In the genomic region with DNA sequence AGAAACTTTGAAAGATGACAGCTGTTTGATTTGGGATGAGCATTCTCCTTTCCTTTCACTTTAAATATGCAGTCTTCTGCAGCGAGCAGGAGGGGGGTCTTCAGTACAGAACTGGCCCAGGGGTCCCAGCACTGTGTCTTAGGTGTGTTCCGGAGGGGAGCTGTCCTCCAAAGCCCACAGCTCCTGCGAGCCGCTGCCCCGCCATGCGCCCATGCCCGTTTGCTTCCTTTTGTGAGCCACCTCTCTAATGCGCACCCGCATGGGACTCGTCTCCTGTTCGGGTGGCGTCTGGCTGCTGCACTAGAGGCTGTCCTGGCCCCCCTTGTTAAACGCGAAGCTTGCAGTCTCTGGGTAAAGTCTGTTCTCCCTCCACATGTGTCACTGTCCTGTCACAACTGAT, we compare ENCODE assay signal across 35 cellular contexts. TPM values are rescaled to one million over a fixed set of nuclear protein-coding genes. Genes with fewer than 3 reads are reported as not detected.
"Had no signal": no experiment of that assay in that cellular context is flagged by ENCODE, and none has a peak within 500 bp of the region (broad histone marks: within the 10 kb centered on the region; RNA-seq: fewer than 3 reads in every experiment).

No MANE protein-coding gene starts in this region.

- H3K4me1 Mint-ChIP-seq: activated CD4-positive, alpha-beta memory T cell treated with anti-CD3 and anti-CD28 coated beads, Interleukin-2, amount 10 ng/mL, durations not matched to agents 7 days and 5 days; activated CD4-positive, alpha-beta T cell treated with anti-CD3 and anti-CD28 coated beads for 36 hours; activated CD4-positive, alpha-beta T cell treated with anti-CD3 and anti-CD28 coated beads, Interleukin-2, amount 10 ng/mL, durations not matched to agents 7 days and 5 days; activated naive CD4-positive, alpha-beta T cell treated with anti-CD3 and anti-CD28 coated beads, Interleukin-2, amount 10 ng/mL, durations not matched to agents 7 days and 5 days; activated naive CD4-positive, alpha-beta T cell treated with anti-CD3 and anti-CD28 coated beads, Interleukin-2, amount 50 U/mL, for 24 hours; activated naive CD8-positive, alpha-beta T cell treated with anti-CD3 and anti-CD28 coated beads, Interleukin-2, amount 10 ng/mL, durations not matched to agents 7 days and 5 days; activated naive CD8-positive, alpha-beta T cell treated with anti-CD3 and anti-CD28 coated beads, Interleukin-2, amount 50 U/mL, for 24 hours; central memory CD8-positive, alpha-beta T cell had no signal

- H3K4me3 ChIP-seq: ascending aorta, cardiac muscle cell had no signal

- H3K9me3 ChIP-seq: ascending aorta had no signal

- H3K9me3 Mint-ChIP-seq: activated CD4-positive, alpha-beta memory T cell treated with anti-CD3 and anti-CD28 coated beads, Interleukin-2, amount 10 ng/mL, durations not matched to agents 7 days and 5 days; activated CD4-positive, alpha-beta T cell treated with anti-CD3 and anti-CD28 coated beads, Interleukin-2, amount 10 ng/mL, durations not matched to agents 7 days and 5 days; activated naive CD4-positive, alpha-beta T cell treated with anti-CD3 and anti-CD28 coated beads, Interleukin-2, amount 10 ng/mL, durations not matched to agents 7 days and 5 days; activated naive CD4-positive, alpha-beta T cell treated with anti-CD3 and anti-CD28 coated beads, Interleukin-2, amount 50 U/mL, for 24 hours; activated naive CD8-positive, alpha-beta T cell treated with anti-CD3 and anti-CD28 coated beads, Interleukin-2, amount 10 ng/mL, durations not matched to agents 7 days and 5 days; activated naive CD8-positive, alpha-beta T cell treated with anti-CD3 and anti-CD28 coated beads, Interleukin-2, amount 50 U/mL, for 24 hours; activated T-cell treated with anti-CD3 and anti-CD28 coated beads, Interleukin-2, amount 50 U/mL, for 24 hours; activated T-helper 2 cell treated with anti-CD3 and anti-CD28 coated beads, Interferon-gamma antibody, Interleukin-2, Interleukin-4, amounts not matched to agents 10 μg/mL and 5 μg/mL and 100 μg/mL, durations not matched to agents 14 hours and 24 hours and 36 hours; central memory CD8-positive, alpha-beta T cell; T-helper 1 cell treated with Interleukin-12 subunit alpha and Interleukin-12 subunit beta and Interleukin-4 antibody, amounts not matched to agents 30 μg/mL and 1 μg/mL, for 36 hours; T-helper 2 cell treated with Interferon-gamma antibody and Interleukin-4, amounts not matched to agents 5 μg/mL and 100 μg/mL, for 36 hours; WTC11 had no signal

- H3K27ac Mint-ChIP-seq: activated CD4-positive, alpha-beta memory T cell treated with anti-CD3 and anti-CD28 coated beads, Interleukin-2, amount 10 ng/mL, durations not matched to agents 7 days and 5 days; activated CD4-positive, alpha-beta T cell treated with anti-CD3 and anti-CD28 coated beads for 36 hours; activated CD4-positive, alpha-beta T cell treated with anti-CD3 and anti-CD28 coated beads, Interleukin-2, amount 10 ng/mL, durations not matched to agents 7 days and 5 days; activated CD8-positive, alpha-beta memory T cell treated with anti-CD3 and anti-CD28 coated beads, Interleukin-2, amount 10 ng/mL, durations not matched to agents 7 days and 5 days; activated CD8-positive, alpha-beta T cell treated with anti-CD3 and anti-CD28 coated beads, Interleukin-2, amount 10 ng/mL, durations not matched to agents 7 days and 5 days; activated naive CD4-positive, alpha-beta T cell treated with anti-CD3 and anti-CD28 coated beads, Interleukin-2, amount 10 ng/mL, durations not matched to agents 7 days and 5 days; activated naive CD4-positive, alpha-beta T cell treated with anti-CD3 and anti-CD28 coated beads, Interleukin-2, amount 50 U/mL, for 24 hours; activated naive CD8-positive, alpha-beta T cell; activated naive CD8-positive, alpha-beta T cell treated with anti-CD3 and anti-CD28 coated beads, Interleukin-2, amount 10 ng/mL, durations not matched to agents 7 days and 5 days; activated naive CD8-positive, alpha-beta T cell treated with anti-CD3 and anti-CD28 coated beads, Interleukin-2, amount 50 U/mL, for 24 hours; activated T-cell treated with anti-CD3 and anti-CD28 coated beads, Interleukin-2, amount 50 U/mL, for 24 hours; activated T-helper 2 cell treated with anti-CD3 and anti-CD28 coated beads, Interferon-gamma antibody, Interleukin-2, Interleukin-4, amounts not matched to agents 10 μg/mL and 5 μg/mL and 100 μg/mL, durations not matched to agents 14 hours and 24 hours and 36 hours; T-helper 1 cell treated with Interleukin-12 subunit alpha and Interleukin-12 subunit beta and Interleukin-4 antibody, amounts not matched to agents 30 μg/mL and 1 μg/mL, for 36 hours; T-helper 2 cell treated with Interferon-gamma antibody and Interleukin-4, amounts not matched to agents 5 μg/mL and 100 μg/mL, for 36 hours; WTC11 had no signal

- H3K27me3 ChIP-seq: ascending aorta, cardiac muscle cell had no signal

- DNase-seq: activated CD4-positive, alpha-beta memory T cell treated with anti-CD3 and anti-CD28 coated beads, Interleukin-2, amount 10 ng/mL, durations not matched to agents 7 days and 5 days; activated CD4-positive, alpha-beta T cell treated with anti-CD3 and anti-CD28 coated beads for 1 hour; activated CD4-positive, alpha-beta T cell treated with anti-CD3 and anti-CD28 coated beads for 36 hours; activated CD4-positive, alpha-beta T cell treated with anti-CD3 and anti-CD28 coated beads for 48 hours; activated CD4-positive, alpha-beta T cell treated with anti-CD3 and anti-CD28 coated beads, Interleukin-2, amount 10 ng/mL, durations not matched to agents 7 days and 5 days; activated CD4-positive, alpha-beta T cell treated with anti-CD3 and anti-CD28 coated beads, Interleukin-2, amount 50 U/mL, for 48 hours; activated CD4-positive, CD25-positive, alpha-beta regulatory T cell; activated CD8-positive, alpha-beta memory T cell treated with anti-CD3 and anti-CD28 coated beads for 24 hours; activated CD8-positive, alpha-beta memory T cell treated with anti-CD3 and anti-CD28 coated beads, Interleukin-2, amount 10 ng/mL, durations not matched to agents 7 days and 5 days; activated CD8-positive, alpha-beta memory T cell treated with anti-CD3 and anti-CD28 coated beads, Interleukin-2, amount 50 U/mL, for 48 hours; activated CD8-positive, alpha-beta T cell treated with anti-CD3 and anti-CD28 coated beads, Interleukin-2, amount 10 ng/mL, durations not matched to agents 7 days and 5 days; activated effector memory CD4-positive, alpha-beta T cell treated with Interleukin-2 at 50 U/mL for 16 hours; activated gamma-delta T cell; activated naive CD4-positive, alpha-beta T cell treated with anti-CD3 and anti-CD28 coated beads, Interleukin-2, amount 10 ng/mL, durations not matched to agents 7 days and 5 days; activated naive CD4-positive, alpha-beta T cell treated with Interleukin-2 at 50 U/mL for 16 hours; activated naive CD8-positive, alpha-beta T cell treated with anti-CD3 and anti-CD28 coated beads, Interleukin-2, amount 10 ng/mL, durations not matched to agents 7 days and 5 days; activated naive CD8-positive, alpha-beta T cell treated with anti-CD3 and anti-CD28 coated beads, Interleukin-2, amount 50 U/mL, for 24 hours; activated T-cell treated with anti-CD3 and anti-CD28 coated beads, Interleukin-2, amount 50 U/mL, for 24 hours; activated T-cell treated with anti-CD3 and anti-CD28 coated beads, Interleukin-2, amount 50 U/mL, for 48 hours; cerebellar nuclear complex; T-helper 1 cell; T-helper 2 cell; T-helper 9 cell had no signal

- ATAC-seq: activated CD4-positive, alpha-beta T cell treated with anti-CD3 and anti-CD28 coated beads for 36 hours; activated CD4-positive, CD25-positive, alpha-beta regulatory T cell treated with anti-CD3 and anti-CD28 coated beads, Interleukin-2, amount 50 U/mL, for 24 hours; activated CD8-positive, alpha-beta memory T cell treated with anti-CD3 and anti-CD28 coated beads, Interleukin-2, amount 10 ng/mL, durations not matched to agents 7 days and 5 days; activated CD8-positive, alpha-beta T cell treated with anti-CD3 and anti-CD28 coated beads, Interleukin-2, amount 10 ng/mL, durations not matched to agents 7 days and 5 days; activated naive CD8-positive, alpha-beta T cell treated with anti-CD3 and anti-CD28 coated beads, Interleukin-2, amount 50 U/mL, for 24 hours; WTC11 had no signal

- H3K36me3 Mint-ChIP-seq: activated CD8-positive, alpha-beta memory T cell treated with anti-CD3 and anti-CD28 coated beads, Interleukin-2, amount 10 ng/mL, durations not matched to agents 7 days and 5 days; activated naive CD4-positive, alpha-beta T cell treated with anti-CD3 and anti-CD28 coated beads, Interleukin-2, amount 10 ng/mL, durations not matched to agents 7 days and 5 days; activated naive CD4-positive, alpha-beta T cell treated with anti-CD3 and anti-CD28 coated beads, Interleukin-2, amount 50 U/mL, for 24 hours; activated naive CD8-positive, alpha-beta T cell; activated naive CD8-positive, alpha-beta T cell treated with anti-CD3 and anti-CD28 coated beads, Interleukin-2, amount 10 ng/mL, durations not matched to agents 7 days and 5 days; WTC11 had no signal

- H3K4me1 ChIP-seq: ascending aorta had no signal

- H3K36me3 ChIP-seq: ascending aorta, cardiac muscle cell had no signal

- H3K4me3 Mint-ChIP-seq: activated CD4-positive, alpha-beta memory T cell treated with anti-CD3 and anti-CD28 coated beads, Interleukin-2, amount 10 ng/mL, durations not matched to agents 7 days and 5 days; activated CD4-positive, alpha-beta T cell treated with anti-CD3 and anti-CD28 coated beads for 36 hours; activated CD4-positive, alpha-beta T cell treated with anti-CD3 and anti-CD28 coated beads, Interleukin-2, amount 10 ng/mL, durations not matched to agents 7 days and 5 days; activated CD8-positive, alpha-beta memory T cell treated with anti-CD3 and anti-CD28 coated beads, Interleukin-2, amount 10 ng/mL, durations not matched to agents 7 days and 5 days; activated CD8-positive, alpha-beta T cell treated with anti-CD3 and anti-CD28 coated beads, Interleukin-2, amount 10 ng/mL, durations not matched to agents 7 days and 5 days; activated naive CD4-positive, alpha-beta T cell treated with anti-CD3 and anti-CD28 coated beads, Interleukin-2, amount 10 ng/mL, durations not matched to agents 7 days and 5 days; activated naive CD4-positive, alpha-beta T cell treated with anti-CD3 and anti-CD28 coated beads, Interleukin-2, amount 50 U/mL, for 24 hours; activated naive CD8-positive, alpha-beta T cell; activated naive CD8-positive, alpha-beta T cell treated with anti-CD3 and anti-CD28 coated beads, Interleukin-2, amount 10 ng/mL, durations not matched to agents 7 days and 5 days; activated naive CD8-positive, alpha-beta T cell treated with anti-CD3 and anti-CD28 coated beads, Interleukin-2, amount 50 U/mL, for 24 hours; activated T-cell treated with anti-CD3 and anti-CD28 coated beads, Interleukin-2, amount 50 U/mL, for 24 hours; central memory CD8-positive, alpha-beta T cell; T-helper 1 cell treated with Interleukin-12 subunit alpha and Interleukin-12 subunit beta and Interleukin-4 antibody, amounts not matched to agents 30 μg/mL and 1 μg/mL, for 36 hours; T-helper 2 cell treated with Interferon-gamma antibody and Interleukin-4, amounts not matched to agents 5 μg/mL and 100 μg/mL, for 36 hours; WTC11 had no signal

- H3K27ac ChIP-seq: ascending aorta, cardiac muscle cell, VCaP had no signal

RNA-seq across cellular contexts. Expression of a gene that starts 48.4 kb away (rescaled TPM):
- total RNA-seq: activated CD4-positive, alpha-beta memory T cell treated with anti-CD3 and anti-CD28 coated beads, Interleukin-2, amount 10 ng/mL, durations not matched to agents 7 days and 5 days; activated CD4-positive, alpha-beta T cell treated with anti-CD3 and anti-CD28 coated beads for 36 hours; activated CD4-positive, alpha-beta T cell treated with anti-CD3 and anti-CD28 coated beads, Interleukin-2, amount 10 ng/mL, durations not matched to agents 7 days and 5 days; activated CD8-positive, alpha-beta memory T cell treated with anti-CD3 and anti-CD28 coated beads, Interleukin-2, amount 10 ng/mL, durations not matched to agents 7 days and 5 days; activated CD8-positive, alpha-beta T cell treated with anti-CD3 and anti-CD28 coated beads, Interleukin-2, amount 10 ng/mL, durations not matched to agents 7 days and 5 days; activated naive CD8-positive, alpha-beta T cell treated with anti-CD3 and anti-CD28 coated beads, Interleukin-2, amount 10 ng/mL, durations not matched to agents 7 days and 5 days; activated T-helper 2 cell treated with anti-CD3 and anti-CD28 coated beads, Interferon-gamma antibody, Interleukin-2, Interleukin-4, amounts not matched to agents 10 μg/mL and 5 μg/mL and 100 μg/mL, durations not matched to agents 14 hours and 24 hours and 36 hours; ascending aorta; chondrocyte had no signal
